30 cellular contexts compared by ENCODE assay signal in genomic region chr12:125436686-125437085, GRCh38.
"Had no signal": no experiment of that assay in that cellular context is flagged by ENCODE, and none has a peak within 500 bp of the region (broad histone marks: within the 10 kb centered on the region; RNA-seq: fewer than 3 reads in every experiment).

No MANE protein-coding gene starts in this region.

- DNase-seq: activated B cell treated with CpG ODN at 0.5 μM for 24 hours; activated CD4-positive, alpha-beta T cell treated with anti-CD3 and anti-CD28 coated beads for 48 hours; activated CD4-positive, alpha-beta T cell treated with anti-CD3 and anti-CD28 coated beads, Interleukin-2, amount 50 U/mL, for 1 hour; activated CD4-positive, alpha-beta T cell treated with anti-CD3 and anti-CD28 coated beads, Interleukin-2, amount 50 U/mL, for 48 hours; activated CD8-positive, alpha-beta memory T cell treated with anti-CD3 and anti-CD28 coated beads for 24 hours; activated CD8-positive, alpha-beta T cell treated with anti-CD3 and anti-CD28 coated beads for 36 hours; activated effector memory CD4-positive, alpha-beta T cell treated with Interleukin-2 at 50 U/mL for 16 hours; activated gamma-delta T cell treated with Interleukin-2 at 50 U/mL for 16 hours; activated naive CD4-positive, alpha-beta T cell treated with anti-CD3 and anti-CD28 coated beads, Interleukin-2, amount 50 U/mL, for 16 hours; activated naive CD4-positive, alpha-beta T cell treated with Interleukin-2 at 50 U/mL for 16 hours; activated T-cell treated with anti-CD3 and anti-CD28 coated beads, Interleukin-2, amount 50 U/mL, for 4 hours; amniotic stem cell; body of pancreas; caudate nucleus; cortex of kidney; dermis blood vessel endothelial cell; effector CD8-positive, alpha-beta T cell; foreskin fibroblast; head of caudate nucleus; T-helper 1 cell; T-helper 17 cell; T1000; WERI-Rb-1 had no signal

- H3K4me3 ChIP-seq: body of pancreas had no signal

- FAIRE-seq: colon, endometrium, endothelial cell of umbilical vein, frontal cortex had no signal

- H3K9me3 ChIP-seq: body of pancreas had no signal

- H3K4me1 ChIP-seq: body of pancreas had no signal

- H3K27me3 ChIP-seq: body of pancreas had no signal

- H3K36me3 ChIP-seq: WERI-Rb-1 had no signal

- H3K27ac ChIP-seq: body of pancreas, epithelial cell of prostate, WERI-Rb-1 had no signal

- ATAC-seq: activated CD4-positive, CD25-positive, alpha-beta regulatory T cell treated with anti-CD3 and anti-CD28 coated beads, Interleukin-2, amount 50 U/mL, for 24 hours; activated CD8-positive, alpha-beta T cell treated with anti-CD3 and anti-CD28 coated beads for 36 hours; activated T-cell treated with anti-CD3 and anti-CD28 coated beads, Interleukin-2, amount 50 U/mL, for 4 hours; activated T-helper 17 cell treated with anti-CD3 and anti-CD28 coated beads, Interleukin-2, amount 50 U/mL, for 72 hours; body of pancreas; T-helper 17 cell had no signal
